In the genomic region with DNA sequence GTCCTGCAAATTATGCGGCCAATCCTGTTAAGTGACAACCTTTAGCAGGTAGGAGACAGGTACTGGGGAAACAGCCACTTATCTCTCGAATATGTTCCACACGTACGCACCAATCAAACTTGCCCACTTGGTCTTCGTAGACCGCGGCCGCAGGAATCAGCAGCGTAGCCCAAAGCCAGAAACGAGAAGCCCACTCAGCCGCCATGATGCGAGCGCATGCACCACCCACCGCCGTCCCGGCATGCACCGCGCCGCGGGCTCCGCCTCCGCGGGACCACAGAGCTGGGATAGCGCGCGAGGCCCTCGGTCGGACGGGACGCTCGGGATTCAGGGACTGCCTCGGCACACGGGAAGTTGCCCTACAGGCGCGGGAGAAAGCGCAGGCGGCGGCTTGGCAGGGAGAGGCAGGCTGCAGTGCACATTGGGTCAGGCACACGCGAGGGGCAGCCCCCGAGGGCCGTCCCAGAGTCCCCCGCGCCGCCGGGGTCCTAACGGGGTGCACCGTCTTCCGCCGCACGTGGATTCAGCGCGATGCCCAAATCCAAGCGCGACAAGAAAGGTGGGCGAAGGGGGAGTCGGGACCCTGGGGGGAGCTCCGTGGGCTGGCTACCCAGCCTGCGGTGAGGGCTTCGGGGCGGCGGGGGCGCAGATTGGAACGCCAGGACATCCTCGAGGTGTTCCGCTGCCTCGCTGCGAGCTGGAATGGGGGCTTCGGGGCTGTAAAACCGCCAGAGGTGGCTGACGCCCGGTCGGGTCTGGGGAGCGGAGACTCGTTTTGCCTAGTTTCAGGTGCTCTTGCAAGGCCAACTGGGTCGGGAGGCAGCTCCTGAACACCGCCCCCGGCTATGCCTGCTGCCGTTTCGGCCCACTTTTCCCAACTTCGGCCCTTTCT, we compare ENCODE assay signal across 1 cellular context.
TF ChIP-seq lines count a peak whose summit lies in the region.

A gene (minus strand): TSS at position 220 of the 892 bp plus-strand sequence. CDS start 15 bp downstream, at position 205.
A gene (plus strand): TSS at position 501 of the 892 bp plus-strand sequence. CDS start 31 bp downstream, at position 532.

TF ChIP-seq in WTC11, 78 proteins besides CTCF, POLR2A, EP300 and RAD21 (continued from another document):
- TF ChIP-seq, protein P1, sequence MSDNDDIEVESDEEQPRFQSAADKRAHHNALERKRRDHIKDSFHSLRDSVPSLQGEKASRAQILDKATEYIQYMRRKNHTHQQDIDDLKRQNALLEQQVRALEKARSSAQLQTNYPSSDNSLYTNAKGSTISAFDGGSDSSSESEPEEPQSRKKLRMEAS (CRISPR knock-in tag; IDR thresholded peaks at IDR 0.05) = peak; percentile 99
- TF ChIP-seq, protein P2, sequence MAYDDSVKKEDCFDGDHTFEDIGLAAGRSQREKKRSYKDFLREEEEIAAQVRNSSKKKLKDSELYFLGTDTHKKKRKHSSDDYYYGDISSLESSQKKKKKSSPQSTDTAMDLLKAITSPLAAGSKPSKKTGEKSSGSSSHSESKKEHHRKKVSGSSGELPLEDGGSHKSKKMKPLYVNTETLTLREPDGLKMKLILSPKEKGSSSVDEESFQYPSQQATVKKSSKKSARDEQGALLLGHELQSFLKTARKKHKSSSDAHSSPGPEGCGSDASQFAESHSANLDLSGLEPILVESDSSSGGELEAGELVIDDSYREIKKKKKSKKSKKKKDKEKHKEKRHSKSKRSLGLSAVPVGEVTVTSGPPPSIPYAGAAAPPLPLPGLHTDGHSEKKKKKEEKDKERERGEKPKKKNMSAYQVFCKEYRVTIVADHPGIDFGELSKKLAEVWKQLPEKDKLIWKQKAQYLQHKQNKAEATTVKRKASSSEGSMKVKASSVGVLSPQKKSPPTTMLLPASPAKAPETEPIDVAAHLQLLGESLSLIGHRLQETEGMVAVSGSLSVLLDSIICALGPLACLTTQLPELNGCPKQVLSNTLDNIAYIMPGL (CRISPR knock-in tag; IDR thresholded peaks at IDR 0.05) = peak; percentile 80
- TF ChIP-seq ATF1 (CRISPR knock-in tag; IDR thresholded peaks at IDR 0.05) (no peak; the same call in 1 of the 2 replicates), ZNF219 (CRISPR knock-in tag; IDR thresholded peaks at IDR 0.05; ENCODE audit: borderline replicate concordance) (peak; percentile 91; the same call in 1 of the 2 replicates), KAT7 (CRISPR knock-in tag; IDR thresholded peaks at IDR 0.05; ENCODE audit: borderline replicate concordance) (peak; percentile 96), SMAD3 (CRISPR knock-in tag; IDR thresholded peaks at IDR 0.05; ENCODE audit: borderline replicate concordance) (peak; percentile 74; the same call in 1 of the 2 replicates), ZNF396 (CRISPR knock-in tag; IDR thresholded peaks at IDR 0.05; ENCODE audit: borderline replicate concordance) (no peak), RELA (CRISPR knock-in tag; IDR thresholded peaks at IDR 0.05; ENCODE audit: borderline replicate concordance) (no peak; the same call in 1 of the 2 replicates), ZNF416 (CRISPR knock-in tag; IDR thresholded peaks at IDR 0.05) (0 out of 2 replicates have a peak, but pooled peaks have one; percentile 74), FOXK1 (CRISPR knock-in tag; IDR thresholded peaks at IDR 0.05) (peak; percentile 78; the same call in 1 of the 2 replicates), ZNF423 (CRISPR knock-in tag; IDR thresholded peaks at IDR 0.05) (no peak), MXD4 (CRISPR knock-in tag; IDR thresholded peaks at IDR 0.05; ENCODE audit: borderline replicate concordance) (no peak), NFATC4 (CRISPR knock-in tag; IDR thresholded peaks at IDR 0.05) (peak; percentile 79), JUN (CRISPR knock-in tag; IDR thresholded peaks at IDR 0.05) (peak; percentile 91), GABPB1 (CRISPR knock-in tag; IDR thresholded peaks at IDR 0.05) (peak; percentile 66), CREB1 (CRISPR knock-in tag; IDR thresholded peaks at IDR 0.05) (peak; percentile 68; the same call in 1 of the 2 replicates), CREM (CRISPR knock-in tag; IDR thresholded peaks at IDR 0.05) (peak; percentile 86; the same call in 1 of the 2 replicates), TEAD4 (CRISPR knock-in tag; IDR thresholded peaks at IDR 0.05) (peak; percentile 88), FOXP1 (CRISPR knock-in tag; IDR thresholded peaks at IDR 0.05; ENCODE audit: borderline replicate concordance) (peak; percentile 89; the same call in 1 of the 2 replicates), MYBL2 (CRISPR knock-in tag; IDR thresholded peaks at IDR 0.05) (peak; percentile 86), ZNF671 (CRISPR knock-in tag; IDR thresholded peaks at IDR 0.05) (peak; percentile 68; the same call in 1 of the 2 replicates), ZNF232 (CRISPR knock-in tag; IDR thresholded peaks at IDR 0.05) (peak; percentile 80; the same call in 1 of the 2 replicates), TEAD1 (CRISPR knock-in tag; IDR thresholded peaks at IDR 0.05) (peak; percentile 80)
- TF ChIP-seq, protein P3, sequence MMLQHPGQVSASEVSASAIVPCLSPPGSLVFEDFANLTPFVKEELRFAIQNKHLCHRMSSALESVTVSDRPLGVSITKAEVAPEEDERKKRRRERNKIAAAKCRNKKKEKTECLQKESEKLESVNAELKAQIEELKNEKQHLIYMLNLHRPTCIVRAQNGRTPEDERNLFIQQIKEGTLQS (CRISPR knock-in tag; conservative IDR thresholded peaks at IDR 0.05) = peak; percentile 48; the same call in 1 of the 2 replicates
- TF ChIP-seq, protein P4, sequence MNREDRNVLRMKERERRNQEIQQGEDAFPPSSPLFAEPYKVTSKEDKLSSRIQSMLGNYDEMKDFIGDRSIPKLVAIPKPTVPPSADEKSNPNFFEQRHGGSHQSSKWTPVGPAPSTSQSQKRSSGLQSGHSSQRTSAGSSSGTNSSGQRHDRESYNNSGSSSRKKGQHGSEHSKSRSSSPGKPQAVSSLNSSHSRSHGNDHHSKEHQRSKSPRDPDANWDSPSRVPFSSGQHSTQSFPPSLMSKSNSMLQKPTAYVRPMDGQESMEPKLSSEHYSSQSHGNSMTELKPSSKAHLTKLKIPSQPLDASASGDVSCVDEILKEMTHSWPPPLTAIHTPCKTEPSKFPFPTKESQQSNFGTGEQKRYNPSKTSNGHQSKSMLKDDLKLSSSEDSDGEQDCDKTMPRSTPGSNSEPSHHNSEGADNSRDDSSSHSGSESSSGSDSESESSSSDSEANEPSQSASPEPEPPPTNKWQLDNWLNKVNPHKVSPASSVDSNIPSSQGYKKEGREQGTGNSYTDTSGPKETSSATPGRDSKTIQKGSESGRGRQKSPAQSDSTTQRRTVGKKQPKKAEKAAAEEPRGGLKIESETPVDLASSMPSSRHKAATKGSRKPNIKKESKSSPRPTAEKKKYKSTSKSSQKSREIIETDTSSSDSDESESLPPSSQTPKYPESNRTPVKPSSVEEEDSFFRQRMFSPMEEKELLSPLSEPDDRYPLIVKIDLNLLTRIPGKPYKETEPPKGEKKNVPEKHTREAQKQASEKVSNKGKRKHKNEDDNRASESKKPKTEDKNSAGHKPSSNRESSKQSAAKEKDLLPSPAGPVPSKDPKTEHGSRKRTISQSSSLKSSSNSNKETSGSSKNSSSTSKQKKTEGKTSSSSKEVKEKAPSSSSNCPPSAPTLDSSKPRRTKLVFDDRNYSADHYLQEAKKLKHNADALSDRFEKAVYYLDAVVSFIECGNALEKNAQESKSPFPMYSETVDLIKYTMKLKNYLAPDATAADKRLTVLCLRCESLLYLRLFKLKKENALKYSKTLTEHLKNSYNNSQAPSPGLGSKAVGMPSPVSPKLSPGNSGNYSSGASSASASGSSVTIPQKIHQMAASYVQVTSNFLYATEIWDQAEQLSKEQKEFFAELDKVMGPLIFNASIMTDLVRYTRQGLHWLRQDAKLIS (CRISPR knock-in tag; IDR thresholded peaks at IDR 0.05; ENCODE audit: borderline replicate concordance) = no peak
- TF ChIP-seq, protein P5, sequence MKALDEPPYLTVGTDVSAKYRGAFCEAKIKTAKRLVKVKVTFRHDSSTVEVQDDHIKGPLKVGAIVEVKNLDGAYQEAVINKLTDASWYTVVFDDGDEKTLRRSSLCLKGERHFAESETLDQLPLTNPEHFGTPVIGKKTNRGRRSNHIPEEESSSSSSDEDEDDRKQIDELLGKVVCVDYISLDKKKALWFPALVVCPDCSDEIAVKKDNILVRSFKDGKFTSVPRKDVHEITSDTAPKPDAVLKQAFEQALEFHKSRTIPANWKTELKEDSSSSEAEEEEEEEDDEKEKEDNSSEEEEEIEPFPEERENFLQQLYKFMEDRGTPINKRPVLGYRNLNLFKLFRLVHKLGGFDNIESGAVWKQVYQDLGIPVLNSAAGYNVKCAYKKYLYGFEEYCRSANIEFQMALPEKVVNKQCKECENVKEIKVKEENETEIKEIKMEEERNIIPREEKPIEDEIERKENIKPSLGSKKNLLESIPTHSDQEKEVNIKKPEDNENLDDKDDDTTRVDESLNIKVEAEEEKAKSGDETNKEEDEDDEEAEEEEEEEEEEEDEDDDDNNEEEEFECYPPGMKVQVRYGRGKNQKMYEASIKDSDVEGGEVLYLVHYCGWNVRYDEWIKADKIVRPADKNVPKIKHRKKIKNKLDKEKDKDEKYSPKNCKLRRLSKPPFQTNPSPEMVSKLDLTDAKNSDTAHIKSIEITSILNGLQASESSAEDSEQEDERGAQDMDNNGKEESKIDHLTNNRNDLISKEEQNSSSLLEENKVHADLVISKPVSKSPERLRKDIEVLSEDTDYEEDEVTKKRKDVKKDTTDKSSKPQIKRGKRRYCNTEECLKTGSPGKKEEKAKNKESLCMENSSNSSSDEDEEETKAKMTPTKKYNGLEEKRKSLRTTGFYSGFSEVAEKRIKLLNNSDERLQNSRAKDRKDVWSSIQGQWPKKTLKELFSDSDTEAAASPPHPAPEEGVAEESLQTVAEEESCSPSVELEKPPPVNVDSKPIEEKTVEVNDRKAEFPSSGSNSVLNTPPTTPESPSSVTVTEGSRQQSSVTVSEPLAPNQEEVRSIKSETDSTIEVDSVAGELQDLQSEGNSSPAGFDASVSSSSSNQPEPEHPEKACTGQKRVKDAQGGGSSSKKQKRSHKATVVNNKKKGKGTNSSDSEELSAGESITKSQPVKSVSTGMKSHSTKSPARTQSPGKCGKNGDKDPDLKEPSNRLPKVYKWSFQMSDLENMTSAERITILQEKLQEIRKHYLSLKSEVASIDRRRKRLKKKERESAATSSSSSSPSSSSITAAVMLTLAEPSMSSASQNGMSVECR (CRISPR knock-in tag; IDR thresholded peaks at IDR 0.05; ENCODE audit: borderline replicate concordance) = peak; percentile 94; the same call in 1 of the 2 replicates
- TF ChIP-seq, protein P6, sequence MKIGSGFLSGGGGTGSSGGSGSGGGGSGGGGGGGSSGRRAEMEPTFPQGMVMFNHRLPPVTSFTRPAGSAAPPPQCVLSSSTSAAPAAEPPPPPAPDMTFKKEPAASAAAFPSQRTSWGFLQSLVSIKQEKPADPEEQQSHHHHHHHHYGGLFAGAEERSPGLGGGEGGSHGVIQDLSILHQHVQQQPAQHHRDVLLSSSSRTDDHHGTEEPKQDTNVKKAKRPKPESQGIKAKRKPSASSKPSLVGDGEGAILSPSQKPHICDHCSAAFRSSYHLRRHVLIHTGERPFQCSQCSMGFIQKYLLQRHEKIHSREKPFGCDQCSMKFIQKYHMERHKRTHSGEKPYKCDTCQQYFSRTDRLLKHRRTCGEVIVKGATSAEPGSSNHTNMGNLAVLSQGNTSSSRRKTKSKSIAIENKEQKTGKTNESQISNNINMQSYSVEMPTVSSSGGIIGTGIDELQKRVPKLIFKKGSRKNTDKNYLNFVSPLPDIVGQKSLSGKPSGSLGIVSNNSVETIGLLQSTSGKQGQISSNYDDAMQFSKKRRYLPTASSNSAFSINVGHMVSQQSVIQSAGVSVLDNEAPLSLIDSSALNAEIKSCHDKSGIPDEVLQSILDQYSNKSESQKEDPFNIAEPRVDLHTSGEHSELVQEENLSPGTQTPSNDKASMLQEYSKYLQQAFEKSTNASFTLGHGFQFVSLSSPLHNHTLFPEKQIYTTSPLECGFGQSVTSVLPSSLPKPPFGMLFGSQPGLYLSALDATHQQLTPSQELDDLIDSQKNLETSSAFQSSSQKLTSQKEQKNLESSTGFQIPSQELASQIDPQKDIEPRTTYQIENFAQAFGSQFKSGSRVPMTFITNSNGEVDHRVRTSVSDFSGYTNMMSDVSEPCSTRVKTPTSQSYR (CRISPR knock-in tag; IDR thresholded peaks at IDR 0.05) = peak; percentile 73; the same call in 1 of the 2 replicates
- TF ChIP-seq, protein P7, sequence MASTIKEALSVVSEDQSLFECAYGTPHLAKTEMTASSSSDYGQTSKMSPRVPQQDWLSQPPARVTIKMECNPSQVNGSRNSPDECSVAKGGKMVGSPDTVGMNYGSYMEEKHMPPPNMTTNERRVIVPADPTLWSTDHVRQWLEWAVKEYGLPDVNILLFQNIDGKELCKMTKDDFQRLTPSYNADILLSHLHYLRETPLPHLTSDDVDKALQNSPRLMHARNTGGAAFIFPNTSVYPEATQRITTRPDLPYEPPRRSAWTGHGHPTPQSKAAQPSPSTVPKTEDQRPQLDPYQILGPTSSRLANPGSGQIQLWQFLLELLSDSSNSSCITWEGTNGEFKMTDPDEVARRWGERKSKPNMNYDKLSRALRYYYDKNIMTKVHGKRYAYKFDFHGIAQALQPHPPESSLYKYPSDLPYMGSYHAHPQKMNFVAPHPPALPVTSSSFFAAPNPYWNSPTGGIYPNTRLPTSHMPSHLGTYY (CRISPR knock-in tag; IDR thresholded peaks at IDR 0.05) = no peak
- TF ChIP-seq, protein P8, sequence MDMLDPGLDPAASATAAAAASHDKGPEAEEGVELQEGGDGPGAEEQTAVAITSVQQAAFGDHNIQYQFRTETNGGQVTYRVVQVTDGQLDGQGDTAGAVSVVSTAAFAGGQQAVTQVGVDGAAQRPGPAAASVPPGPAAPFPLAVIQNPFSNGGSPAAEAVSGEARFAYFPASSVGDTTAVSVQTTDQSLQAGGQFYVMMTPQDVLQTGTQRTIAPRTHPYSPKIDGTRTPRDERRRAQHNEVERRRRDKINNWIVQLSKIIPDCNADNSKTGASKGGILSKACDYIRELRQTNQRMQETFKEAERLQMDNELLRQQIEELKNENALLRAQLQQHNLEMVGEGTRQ (CRISPR knock-in tag; IDR thresholded peaks at IDR 0.05) = peak; percentile 75
- TF ChIP-seq, protein P9, sequence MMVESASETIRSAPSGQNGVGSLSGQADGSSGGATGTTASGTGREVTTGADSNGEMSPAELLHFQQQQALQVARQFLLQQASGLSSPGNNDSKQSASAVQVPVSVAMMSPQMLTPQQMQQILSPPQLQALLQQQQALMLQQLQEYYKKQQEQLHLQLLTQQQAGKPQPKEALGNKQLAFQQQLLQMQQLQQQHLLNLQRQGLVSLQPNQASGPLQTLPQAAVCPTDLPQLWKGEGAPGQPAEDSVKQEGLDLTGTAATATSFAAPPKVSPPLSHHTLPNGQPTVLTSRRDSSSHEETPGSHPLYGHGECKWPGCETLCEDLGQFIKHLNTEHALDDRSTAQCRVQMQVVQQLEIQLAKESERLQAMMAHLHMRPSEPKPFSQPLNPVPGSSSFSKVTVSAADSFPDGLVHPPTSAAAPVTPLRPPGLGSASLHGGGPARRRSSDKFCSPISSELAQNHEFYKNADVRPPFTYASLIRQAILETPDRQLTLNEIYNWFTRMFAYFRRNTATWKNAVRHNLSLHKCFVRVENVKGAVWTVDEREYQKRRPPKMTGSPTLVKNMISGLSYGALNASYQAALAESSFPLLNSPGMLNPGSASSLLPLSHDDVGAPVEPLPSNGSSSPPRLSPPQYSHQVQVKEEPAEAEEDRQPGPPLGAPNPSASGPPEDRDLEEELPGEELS (CRISPR knock-in tag; IDR thresholded peaks at IDR 0.05) = no peak
